Comparison of ENCODE assay signal across 12 cellular contexts in the genomic region with DNA sequence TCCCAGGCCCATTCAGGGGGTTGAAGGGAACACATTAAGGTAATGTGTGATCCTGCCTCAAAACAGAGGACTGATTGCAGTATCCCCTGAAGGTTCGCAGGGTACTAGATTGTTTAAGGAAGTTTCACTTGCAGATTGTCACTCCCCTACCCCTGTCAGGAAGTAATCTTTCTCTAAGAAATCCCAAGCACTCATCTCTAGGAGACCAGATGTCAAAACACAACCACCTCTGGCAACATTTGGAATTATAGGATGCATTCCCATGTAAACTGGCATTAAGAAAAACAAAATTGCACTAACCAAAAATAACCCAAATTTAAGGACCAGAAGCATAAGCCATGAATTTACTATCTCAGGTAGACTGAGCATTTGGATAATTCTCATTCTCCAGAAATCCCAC. TPM values are rescaled to one million over a fixed set of nuclear protein-coding genes. Genes with fewer than 3 reads are reported as not detected.
DNase-seq lines count a peak whose midpoint lies in the region; ATAC-seq, FAIRE-seq and TF ChIP-seq lines count a peak whose summit lies in the region.
"Had no signal": no experiment of that assay in that cellular context is flagged by ENCODE, and none has a peak within 500 bp of the region (broad histone marks: within the 10 kb centered on the region; RNA-seq: fewer than 3 reads in every experiment).

No MANE protein-coding gene starts in this region.

- H3K9ac ChIP-seq in PC-3 (ENCODE audit: low read length), result peak overlapping the region; percentile 98; the same call in 1 of the 2 replicates

- H2AFZ ChIP-seq in PC-3 (ENCODE audit: low read length), result no peak overlapping the region

- no peaks in the 10 kb centered on the region for H3K9me2 ChIP-seq in PC-3 (replicated peaks; ENCODE audit: low read length)

- H3K4me1 Mint-ChIP-seq in activated T-cell treated with anti-CD3 and anti-CD28 coated beads, Interleukin-2, amount 50 U/mL, for 4 hours (ENCODE audit: low read depth), result peaks cover 26% of the 10 kb centered on the region

- H3K27me3 Mint-ChIP-seq in activated T-cell treated with anti-CD3 and anti-CD28 coated beads, Interleukin-2, amount 50 U/mL, for 4 hours (ENCODE audit: low read depth), result no peaks in the 10 kb centered on the region

- H3K4me3 ChIP-seq in PC-3 (ENCODE audit: low read length) (peak overlapping the region; percentile 81), epithelial cell of proximal tubule (ENCODE audit: low read depth, low read length) (peak overlapping the region; percentile 97), skeletal muscle cell (ENCODE audit: low read depth, low read length) (peak overlapping the region; percentile 86)

- peak overlapping the region; percentile 96 for H3K4me2 ChIP-seq in PC-3 (ENCODE audit: low read length)

- TF ChIP-seq CTCF in PC-3 (conservative IDR thresholded peaks at IDR 0.05; ENCODE audit: low read depth, low read length) (no peak), epithelial cell of proximal tubule (conservative IDR thresholded peaks at IDR 0.05; ENCODE audit: low read depth, low read length) (no peak)

- H4K20me1 ChIP-seq in PC-3 (ENCODE audit: low read length), result peaks cover 17% of the 10 kb centered on the region

- no peak for ATAC-seq in activated T-cell treated with anti-CD3 and anti-CD28 coated beads, Interleukin-2, amount 50 U/mL, for 4 hours
- ATAC-seq in PC-3, result no peak
- ATAC-seq: gastrocnemius medialis, sciatic nerve had no signal

- intact Hi-C loops in PC-3 (cut with micrococcal nuclease) (no loop called here), posterior vena cava (cut with DNase I) (loop anchor here (5.0 to 10.0 kb wide), 2 partner anchors 69 to 147 kb away; partner anchors contain the start of gene TAF10 (in 1 of the 2))

- peaks cover 23% of the 10 kb centered on the region for H3K79me2 ChIP-seq in PC-3 (ENCODE audit: low read length)

- no TSS peak for BruUV-seq in PC-3 (replicated peaks; lab: Mats Ljungman, UMichigan)

- H3K36me3 Mint-ChIP-seq in activated T-cell treated with anti-CD3 and anti-CD28 coated beads, Interleukin-2, amount 50 U/mL, for 4 hours (ENCODE audit: insufficient read depth), result peaks cover 24% of the 10 kb centered on the region

- peaks cover 16% of the 10 kb centered on the region for H3K36me3 ChIP-seq in PC-3 (ENCODE audit: low read depth, low read length)

- CTCF ChIA-PET in PC-3 (lab: Charles Lee), result interaction anchor here (0.6 kb wide), 1 partner anchor 14 kb away, joined by 3 read pairs; no protein-coding TSS in a partner anchor

- H3K4me1 ChIP-seq in PC-3 (ENCODE audit: insufficient read depth, low read length), result peaks cover 5% of the 10 kb centered on the region; the same call in 1 of the 2 replicates

- peak overlapping the region; percentile 99 for H3K4me3 Mint-ChIP-seq in activated T-cell treated with anti-CD3 and anti-CD28 coated beads, Interleukin-2, amount 50 U/mL, for 4 hours

- H3F3A ChIP-seq in PC-3 (ENCODE audit: low read length, unreplicated experiment), result no peaks in the 10 kb centered on the region

- no peak for DNase-seq in activated T-cell treated with anti-CD3 and anti-CD28 coated beads, Interleukin-2, amount 50 U/mL, for 4 hours
- DNase-seq in activated T-cell treated with anti-CD3 and anti-CD28 coated beads for 4 hours (no peak), PC-3 (no peak), epithelial cell of proximal tubule (ENCODE audit: low read depth) (no peak), skeletal muscle cell (ENCODE audit: low read depth) (no peak), posterior vena cava (ENCODE audit: low spot score) (no peak), urothelium cell line (ENCODE audit: low spot score) (no peak), NCI-H146 treated with DMSO at 0.1 percent for 48 hours (lab: John Stamatoyannopoulos, UW; ENCODE audit: unreplicated experiment) (no peak)
- DNase-seq: activated gamma-delta T cell treated with Interleukin-2 at 50 U/mL for 16 hours, gastrocnemius medialis, NCI-H1930 had no signal

- H3K27me3 ChIP-seq in PC-3 (ENCODE audit: low read length), result no peaks in the 10 kb centered on the region
- H3K27me3 ChIP-seq: gastrocnemius medialis had no signal

- H3K9me3 Mint-ChIP-seq in activated T-cell treated with anti-CD3 and anti-CD28 coated beads, Interleukin-2, amount 50 U/mL, for 4 hours, result no peaks in the 10 kb centered on the region

- POLR2A ChIA-PET in PC-3 (lab: Charles Lee; ENCODE audit: unreplicated experiment), result interaction anchor here (0.6 kb wide), 1 partner anchor 10 kb away, joined by 6 read pairs; no protein-coding TSS in a partner anchor

- FAIRE-seq in urothelium cell line (lab: Jason Lieb, UNC), result no peak

- H3K9me3 ChIP-seq in PC-3 (ENCODE audit: low read length), result no peaks in the 10 kb centered on the region
- H3K9me3 ChIP-seq: gastrocnemius medialis had no signal

- no peak overlapping the region for H3K27ac ChIP-seq in PC-3 (ENCODE audit: low read length)

RNA-seq across cellular contexts. Expression of gene MRPL17, which starts 1.6 kb away (rescaled TPM):
- total RNA-seq in activated T-cell treated with anti-CD3 and anti-CD28 coated beads, Interleukin-2, amount 50 U/mL, for 4 hours, result 100 to 1,000 TPM; 149 to 162 (median 156) TPM
- total RNA-seq in PC-3 (2014; rRNA removed), result 72.5 and 78.1 TPM in 2 replicates
- total RNA-seq in epithelial cell of proximal tubule, result 44.7 and 62.6 TPM in 2 replicates
- 10 to 100 TPM; 25.6 to 28.2 TPM for total RNA-seq in posterior vena cava

RNA-seq across cellular contexts. Expression of gene DCHS1, which starts 25.9 kb away (rescaled TPM):
- under 1 TPM; 0.28 to 0.40 (median 0.33) TPM for total RNA-seq in activated T-cell treated with anti-CD3 and anti-CD28 coated beads, Interleukin-2, amount 50 U/mL, for 4 hours
- total RNA-seq in PC-3 (2014; rRNA removed), result under 0.01 TPM in 1 of 2 replicates, not detected in the other
- total RNA-seq in epithelial cell of proximal tubule, result 1.2 and 1.8 TPM in 2 replicates
- 10 to 100 TPM; 28.9 to 42.3 TPM for total RNA-seq in posterior vena cava

Comparison
In these comparisons a context has a peak if more than half of its experiments do, and no peak if none do; other contexts are left out.
1. RNA of gene DCHS1, which starts 25.9 kb away (total RNA-seq): 28.9 to 42.3 TPM in posterior vena cava; 1.2 to 1.8 TPM in epithelial cell of proximal tubule, 0.28 to 0.40 TPM in activated T-cell treated with anti-CD3 and anti-CD28 coated beads, Interleukin-2, amount 50 U/mL, for 4 hours and under 0.01 TPM in PC-3; every median in the first group is over 10 times any median in the second.
2. Peak in every context shown above with its lines, with median percentiles within 50 percentile points of each other: H3K4me3 ChIP-seq.